Comparison of ENCODE assay signal across 8 cellular contexts in genomic region chr16:4261557-4262172, GRCh38. TPM values are rescaled to one million over a fixed set of nuclear protein-coding genes. Genes with fewer than 3 reads are reported as not detected.
A peak's percentile ranks its signal among the peaks of the same experiment; 100 is the strongest.
DNase-seq lines count a peak whose midpoint lies in the region; TF ChIP-seq lines count a peak whose summit lies in the region.

No MANE protein-coding gene starts in this region.

- no peak overlapping the region for H3K4me3 ChIP-seq in AG10803 (ENCODE audit: low read length)
- no peak overlapping the region for H3K4me3 ChIP-seq in HEK293 (ENCODE audit: low read depth, low read length)
- no peak overlapping the region for H3K4me3 ChIP-seq in fibroblast of mammary gland (ENCODE audit: control insufficient read depth, low read depth, low read length)
- no peak overlapping the region for H3K4me3 ChIP-seq in spleen

- TF ChIP-seq CTCF in AG10803 (conservative IDR thresholded peaks at IDR 0.05; ENCODE audit: low read length) (peak; percentile 44), HEK293 (tag by site-specific recombination; IDR thresholded peaks at IDR 0.05) (peak; percentile 56), fibroblast of mammary gland (conservative IDR thresholded peaks at IDR 0.05; ENCODE audit: control insufficient read depth, insufficient read depth, low read depth, low read length) (peak; percentile 55), spleen (IDR thresholded peaks at IDR 0.05 in 8 of 11, conservative IDR thresholded peaks at IDR 0.05 in 3 of 11) (peak in 10 of 11 experiments; percentile 30 to 74 (median 60))

- intact Hi-C loops in spleen (cut with DNase I; ENCODE audit: low total_unique reads), result no loop called here

- H3K27ac ChIP-seq in HEK293 (ENCODE audit: extremely low read depth, low read depth, low read length) (no peak overlapping the region), spleen (no peak overlapping the region)

- DNase-seq in AG10803 (ENCODE audit: low read depth) (peak; percentile 21), fibroblast of mammary gland (ENCODE audit: low read depth) (peak; percentile 44), spleen (no peak), EL (no peak), DMS153 treated with DMSO at 0.1 percent for 48 hours (lab: John Stamatoyannopoulos, UW; ENCODE audit: unreplicated experiment) (no peak), RKO (ENCODE audit: low spot score) (no peak)
- peak; percentile 77 for DNase-seq in activated CD8-positive, alpha-beta memory T cell treated with anti-CD3 and anti-CD28 coated beads for 24 hours

- H3K9me3 ChIP-seq in HEK293 (ENCODE audit: control insufficient read depth, insufficient read depth, low read depth, low read length) (no peaks in the 10 kb centered on the region), spleen (no peaks in the 10 kb centered on the region)

- TF ChIP-seq POLR2A in spleen (IDR thresholded peaks at IDR 0.05), result no peak

- no peaks in the 10 kb centered on the region for H3K27me3 ChIP-seq in spleen (replicated peaks in 1 of 7)

- peaks cover 7 to 37% of the 10 kb centered on the region in 2 experiments; a peak in 2 of 3 replicates for H3K36me3 ChIP-seq in HEK293 (ENCODE audit: control insufficient read depth in 2 of 2, insufficient read depth in 1 of 2, low read length in 2 of 2)
- peaks cover 0 to 64% (median 24%) of the 10 kb centered on the region in 6 donors for H3K36me3 ChIP-seq in spleen

- H3K4me1 ChIP-seq in HEK293 (ENCODE audit: control insufficient read depth, insufficient read depth, low read length) (no peaks in the 10 kb centered on the region), spleen (peaks cover 0 to 31% (median 13%) of the 10 kb centered on the region in 6 donors)

- 83 to 93% (median 90%) methylated on average over 33 to 35 of the region's 35 CpGs for WGBS in spleen, 5 donors

- CTCF ChIA-PET in HEK293 (lab: Yijun Ruan, JAX), result interaction anchor here (0.5 to 1.7 kb wide), 8 partner anchors 8 to 142 kb away, joined by 3 to 11 read pairs (median 4); partner anchors contain the start of gene GLIS2

- POLR2A ChIA-PET in HEK293 (lab: Yijun Ruan, JAX), result interaction anchor here (1.1 kb wide), 1 partner anchor 10 kb away, joined by 3 read pairs; no protein-coding TSS in a partner anchor

TF ChIP-seq in HEK293, 187 proteins besides CTCF, POLR2A, EP300 and RAD21:
- peak; percentile 36; the same call in 1 of the 2 replicates for TF ChIP-seq KLF9 (tag by site-specific recombination; IDR thresholded peaks at IDR 0.05; ENCODE audit: low read depth)
- no peak for TF ChIP-seq ZNF16 (tag by site-specific recombination; IDR thresholded peaks at IDR 0.05; ENCODE audit: low read depth)
- no peak for TF ChIP-seq TSHZ1 (tag by site-specific recombination; IDR thresholded peaks at IDR 0.05; ENCODE audit: borderline replicate concordance)
- TF ChIP-seq SP2 (tag by site-specific recombination; IDR thresholded peaks at IDR 0.05), result no peak
- TF ChIP-seq KLF1 (tag by site-specific recombination; IDR thresholded peaks at IDR 0.05), result 0 out of 2 replicates have a peak, but pooled peaks have one; percentile 9
- 0 out of 2 replicates have a peak, but pooled peaks have one; percentile 14 for TF ChIP-seq SP7 (tag by site-specific recombination; IDR thresholded peaks at IDR 0.05)
- peak; percentile 89 for TF ChIP-seq ZBTB6 (tag by site-specific recombination; IDR thresholded peaks at IDR 0.05)
- TF ChIP-seq ATF2 (tag by site-specific recombination; IDR thresholded peaks at IDR 0.05; ENCODE audit: low read depth), result no peak
- no peak for TF ChIP-seq ZNF473 (tag by site-specific recombination; IDR thresholded peaks at IDR 0.05)
- TF ChIP-seq ZNF2 (tag by site-specific recombination; IDR thresholded peaks at IDR 0.05), result peak; percentile 76; the same call in 1 of the 2 replicates

RNA-seq across cellular contexts. Expression of gene TFAP4, which starts 11.2 kb away (rescaled TPM):
- 10 to 100 TPM in 4 of 7 donors, 1 to 10 TPM in 3; 8.5 to 14.9 (median 11.0) TPM for total RNA-seq in spleen
- 10 to 100 TPM in 2 of 3 donors, 1 to 10 TPM in 1; 7.6 to 14.2 (median 11.5) TPM for polyA plus RNA-seq in spleen

RNA-seq across cellular contexts. Expression of gene SRL, which starts 19.8 kb away (rescaled TPM):
- 1 to 10 TPM; 2.1 to 5.8 (median 3.8) TPM for total RNA-seq in spleen
- 1 to 10 TPM in 1 of 3 donors, under 1 TPM in 2; 0.57 to 1.8 (median 0.62) TPM for polyA plus RNA-seq in spleen

RNA-seq across cellular contexts. Expression of gene GLIS2, which starts 54.2 kb away (rescaled TPM):
- total RNA-seq in spleen, result 1 to 10 TPM; 1.8 to 8.4 (median 4.8) TPM
- polyA plus RNA-seq in spleen, result 1 to 10 TPM in 2 of 3 donors, under 1 TPM in 1; 0.89 to 2.5 (median 2.0) TPM

Comparison
In these comparisons a context has a peak if more than half of its experiments do, and no peak if none do; other contexts are left out.
1. DNase-seq: peak in AG10803 (single experiment), activated CD8-positive, alpha-beta memory T cell treated with anti-CD3 and anti-CD28 coated beads for 24 hours (single experiment) and fibroblast of mammary gland (single experiment); none in spleen (single experiment), EL (single experiment), DMS153 treated with DMSO at 0.1 percent for 48 hours (single experiment) and RKO (single experiment).
2. Peak in every context shown above with its lines, with median percentiles within 50 percentile points of each other: CTCF ChIP-seq.